10 cellular contexts compared by ENCODE assay signal in the genomic region with DNA sequence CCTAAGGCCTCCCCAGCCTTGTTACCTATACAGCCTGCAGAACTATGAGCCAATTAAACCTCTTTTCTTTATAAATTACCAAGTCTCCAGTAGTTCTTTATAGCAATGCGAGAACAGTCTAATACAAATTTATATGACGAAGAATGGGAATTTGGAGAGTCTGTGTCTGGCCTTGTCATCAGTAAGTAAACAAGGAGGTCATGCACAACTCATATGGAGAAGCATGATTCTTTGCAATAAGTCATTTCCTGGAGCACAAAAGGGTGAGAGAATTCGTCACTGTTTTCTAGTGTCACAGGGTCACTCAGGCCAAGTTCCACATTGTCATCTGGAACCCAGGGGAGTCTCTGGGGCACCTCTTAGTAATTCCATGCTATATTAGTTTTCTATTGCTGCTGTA. TPM values are rescaled to one million over a fixed set of nuclear protein-coding genes. Genes with fewer than 3 reads are reported as not detected.
"Had no signal": no experiment of that assay in that cellular context is flagged by ENCODE, and none has a peak within 500 bp of the region (broad histone marks: within the 10 kb centered on the region; RNA-seq: fewer than 3 reads in every experiment).

No MANE protein-coding gene starts in this region.

- H3K27ac ChIP-seq: HL-60 had no signal

- H3K4me3 ChIP-seq: GM23338, K562 had no signal

- H3K4me2 ChIP-seq: GM23338 had no signal

- ATAC-seq: GM23338, K562 had no signal

- H3K27ac Mint-ChIP-seq: GM23338, H9 had no signal

- DNase-seq: H9, HCEC 1CT, IMR-90, KG1 had no signal

- H3K4me1 Mint-ChIP-seq: GM23338, H9 had no signal

- FAIRE-seq: H1, H54, HTR-8/SVneo, K562 had no signal

- H2AFZ ChIP-seq: GM23338 had no signal

- H3K4me3 Mint-ChIP-seq: GM23338, H9 had no signal

RNA-seq across cellular contexts. Expression of gene HS6ST2, which starts 49.0 kb away (rescaled TPM):
- total RNA-seq: IMR-90, K562 had no signal
- polyA plus RNA-seq: IMR-90, K562 had no signal
